Comparison of ENCODE assay signal across 2 cellular contexts in genomic region chr1:223492044-223492443, GRCh38.
TF ChIP-seq lines count a peak whose summit lies in the region.

No MANE protein-coding gene starts in this region.

TF ChIP-seq in HEK293, 187 proteins besides CTCF, POLR2A, EP300 and RAD21 (continued from another document and continues in another):
- no peak for TF ChIP-seq ZBTB11 (tag by site-specific recombination; conservative IDR thresholded peaks at IDR 0.05; ENCODE audit: low read depth)
- no peak for TF ChIP-seq ZNF610 (tag by site-specific recombination; IDR thresholded peaks at IDR 0.05; ENCODE audit: borderline replicate concordance)
- TF ChIP-seq ZFHX2 (tag by site-specific recombination; conservative IDR thresholded peaks at IDR 0.05): no peak
- TF ChIP-seq OSR2 (tag by site-specific recombination; IDR thresholded peaks at IDR 0.05): peak; percentile 82
- no peak for TF ChIP-seq ZNF776 (tag by site-specific recombination; IDR thresholded peaks at IDR 0.05; ENCODE audit: borderline replicate concordance)
- TF ChIP-seq ZNF214 (tag by site-specific recombination; IDR thresholded peaks at IDR 0.05; ENCODE audit: borderline replicate concordance): no peak
- TF ChIP-seq KLF16 (tag by site-specific recombination; IDR thresholded peaks at IDR 0.05): no peak
- TF ChIP-seq SP3 (tag by site-specific recombination; IDR thresholded peaks at IDR 0.05): no peak
- 0 out of 2 replicates have a peak, but pooled peaks have one; percentile 14 for TF ChIP-seq ZBTB20 (tag by site-specific recombination; IDR thresholded peaks at IDR 0.05)
- TF ChIP-seq YY2 (tag by site-specific recombination; IDR thresholded peaks at IDR 0.05): no peak
- TF ChIP-seq ZNF292 (tag by site-specific recombination; IDR thresholded peaks at IDR 0.05; ENCODE audit: borderline replicate concordance, low read depth): no peak
- peak; percentile 79 for TF ChIP-seq PRDM10 (tag by site-specific recombination; IDR thresholded peaks at IDR 0.05)
- TF ChIP-seq ZSCAN16 (tag by site-specific recombination; IDR thresholded peaks at IDR 0.05): no peak
- TF ChIP-seq HIC1 (tag by site-specific recombination; IDR thresholded peaks at IDR 0.05): no peak
- peak; percentile 92 for TF ChIP-seq ZIC2 (tag by site-specific recombination; IDR thresholded peaks at IDR 0.05)
- TF ChIP-seq TCF7L2 (IDR thresholded peaks at IDR 0.05; ENCODE audit: borderline replicate concordance, low read depth, low read length): no peak
- TF ChIP-seq ZNF423 (tag by site-specific recombination; IDR thresholded peaks at IDR 0.05): no peak
- no peak for TF ChIP-seq ZNF768 (tag by site-specific recombination; IDR thresholded peaks at IDR 0.05)
- TF ChIP-seq BCL6B (tag by site-specific recombination; IDR thresholded peaks at IDR 0.05): peak; percentile 15; the same call in 1 of the 2 replicates

TF ChIP-seq in SK-N-SH treated with all-trans-retinoic acid at 6 μM for 48 hours, 23 proteins besides CTCF, POLR2A, EP300 and RAD21 (continued from another document):
- TF ChIP-seq, protein P1, sequence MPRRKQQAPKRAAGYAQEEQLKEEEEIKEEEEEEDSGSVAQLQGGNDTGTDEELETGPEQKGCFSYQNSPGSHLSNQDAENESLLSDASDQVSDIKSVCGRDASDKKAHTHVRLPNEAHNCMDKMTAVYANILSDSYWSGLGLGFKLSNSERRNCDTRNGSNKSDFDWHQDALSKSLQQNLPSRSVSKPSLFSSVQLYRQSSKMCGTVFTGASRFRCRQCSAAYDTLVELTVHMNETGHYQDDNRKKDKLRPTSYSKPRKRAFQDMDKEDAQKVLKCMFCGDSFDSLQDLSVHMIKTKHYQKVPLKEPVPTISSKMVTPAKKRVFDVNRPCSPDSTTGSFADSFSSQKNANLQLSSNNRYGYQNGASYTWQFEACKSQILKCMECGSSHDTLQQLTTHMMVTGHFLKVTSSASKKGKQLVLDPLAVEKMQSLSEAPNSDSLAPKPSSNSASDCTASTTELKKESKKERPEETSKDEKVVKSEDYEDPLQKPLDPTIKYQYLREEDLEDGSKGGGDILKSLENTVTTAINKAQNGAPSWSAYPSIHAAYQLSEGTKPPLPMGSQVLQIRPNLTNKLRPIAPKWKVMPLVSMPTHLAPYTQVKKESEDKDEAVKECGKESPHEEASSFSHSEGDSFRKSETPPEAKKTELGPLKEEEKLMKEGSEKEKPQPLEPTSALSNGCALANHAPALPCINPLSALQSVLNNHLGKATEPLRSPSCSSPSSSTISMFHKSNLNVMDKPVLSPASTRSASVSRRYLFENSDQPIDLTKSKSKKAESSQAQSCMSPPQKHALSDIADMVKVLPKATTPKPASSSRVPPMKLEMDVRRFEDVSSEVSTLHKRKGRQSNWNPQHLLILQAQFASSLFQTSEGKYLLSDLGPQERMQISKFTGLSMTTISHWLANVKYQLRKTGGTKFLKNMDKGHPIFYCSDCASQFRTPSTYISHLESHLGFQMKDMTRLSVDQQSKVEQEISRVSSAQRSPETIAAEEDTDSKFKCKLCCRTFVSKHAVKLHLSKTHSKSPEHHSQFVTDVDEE (CRISPR knock-in tag; IDR thresholded peaks at IDR 0.05): no peak
- TF ChIP-seq PATZ1 (CRISPR knock-in tag; IDR thresholded peaks at IDR 0.05; ENCODE audit: borderline replicate concordance): no peak
- TF ChIP-seq, protein P2, sequence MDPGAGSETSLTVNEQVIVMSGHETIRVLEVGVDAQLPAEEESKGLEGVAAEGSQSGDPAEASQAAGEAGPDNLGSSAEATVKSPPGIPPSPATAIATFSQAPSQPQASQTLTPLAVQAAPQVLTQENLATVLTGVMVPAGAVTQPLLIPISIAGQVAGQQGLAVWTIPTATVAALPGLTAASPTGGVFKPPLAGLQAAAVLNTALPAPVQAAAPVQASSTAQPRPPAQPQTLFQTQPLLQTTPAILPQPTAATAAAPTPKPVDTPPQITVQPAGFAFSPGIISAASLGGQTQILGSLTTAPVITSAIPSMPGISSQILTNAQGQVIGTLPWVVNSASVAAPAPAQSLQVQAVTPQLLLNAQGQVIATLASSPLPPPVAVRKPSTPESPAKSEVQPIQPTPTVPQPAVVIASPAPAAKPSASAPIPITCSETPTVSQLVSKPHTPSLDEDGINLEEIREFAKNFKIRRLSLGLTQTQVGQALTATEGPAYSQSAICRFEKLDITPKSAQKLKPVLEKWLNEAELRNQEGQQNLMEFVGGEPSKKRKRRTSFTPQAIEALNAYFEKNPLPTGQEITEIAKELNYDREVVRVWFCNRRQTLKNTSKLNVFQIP (CRISPR knock-in tag; IDR thresholded peaks at IDR 0.05; ENCODE audit: borderline replicate concordance, low read depth): no peak
- TF ChIP-seq SNAI2 (CRISPR knock-in tag; IDR thresholded peaks at IDR 0.05): no peak
- TF ChIP-seq, protein P3, sequence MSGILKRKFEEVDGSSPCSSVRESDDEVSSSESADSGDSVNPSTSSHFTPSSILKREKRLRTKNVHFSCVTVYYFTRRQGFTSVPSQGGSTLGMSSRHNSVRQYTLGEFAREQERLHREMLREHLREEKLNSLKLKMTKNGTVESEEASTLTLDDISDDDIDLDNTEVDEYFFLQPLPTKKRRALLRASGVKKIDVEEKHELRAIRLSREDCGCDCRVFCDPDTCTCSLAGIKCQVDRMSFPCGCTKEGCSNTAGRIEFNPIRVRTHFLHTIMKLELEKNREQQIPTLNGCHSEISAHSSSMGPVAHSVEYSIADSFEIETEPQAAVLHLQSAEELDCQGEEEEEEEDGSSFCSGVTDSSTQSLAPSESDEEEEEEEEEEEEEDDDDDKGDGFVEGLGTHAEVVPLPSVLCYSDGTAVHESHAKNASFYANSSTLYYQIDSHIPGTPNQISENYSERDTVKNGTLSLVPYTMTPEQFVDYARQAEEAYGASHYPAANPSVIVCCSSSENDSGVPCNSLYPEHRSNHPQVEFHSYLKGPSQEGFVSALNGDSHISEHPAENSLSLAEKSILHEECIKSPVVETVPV (CRISPR knock-in tag; IDR thresholded peaks at IDR 0.05): no peak
- TF ChIP-seq BACH2 (CRISPR knock-in tag; IDR thresholded peaks at IDR 0.05; ENCODE audit: borderline replicate concordance): no peak
- TF ChIP-seq ZFP30 (CRISPR knock-in tag; IDR thresholded peaks at IDR 0.05): no peak
- no peak for TF ChIP-seq TOX (CRISPR knock-in tag; IDR thresholded peaks at IDR 0.05; ENCODE audit: borderline replicate concordance)
- no peak for TF ChIP-seq ZC3H10 (CRISPR knock-in tag; IDR thresholded peaks at IDR 0.05)
- no peak for TF ChIP-seq RARB (CRISPR knock-in tag; IDR thresholded peaks at IDR 0.05)
- TF ChIP-seq ARNTL (CRISPR knock-in tag; IDR thresholded peaks at IDR 0.05; ENCODE audit: borderline replicate concordance, low read depth): no peak
- TF ChIP-seq PPARA (CRISPR knock-in tag; IDR thresholded peaks at IDR 0.05; ENCODE audit: borderline replicate concordance): no peak
- no peak for TF ChIP-seq ZNF8 (CRISPR knock-in tag; IDR thresholded peaks at IDR 0.05)
